1 cellular context compared by ENCODE assay signal in the genomic region with DNA sequence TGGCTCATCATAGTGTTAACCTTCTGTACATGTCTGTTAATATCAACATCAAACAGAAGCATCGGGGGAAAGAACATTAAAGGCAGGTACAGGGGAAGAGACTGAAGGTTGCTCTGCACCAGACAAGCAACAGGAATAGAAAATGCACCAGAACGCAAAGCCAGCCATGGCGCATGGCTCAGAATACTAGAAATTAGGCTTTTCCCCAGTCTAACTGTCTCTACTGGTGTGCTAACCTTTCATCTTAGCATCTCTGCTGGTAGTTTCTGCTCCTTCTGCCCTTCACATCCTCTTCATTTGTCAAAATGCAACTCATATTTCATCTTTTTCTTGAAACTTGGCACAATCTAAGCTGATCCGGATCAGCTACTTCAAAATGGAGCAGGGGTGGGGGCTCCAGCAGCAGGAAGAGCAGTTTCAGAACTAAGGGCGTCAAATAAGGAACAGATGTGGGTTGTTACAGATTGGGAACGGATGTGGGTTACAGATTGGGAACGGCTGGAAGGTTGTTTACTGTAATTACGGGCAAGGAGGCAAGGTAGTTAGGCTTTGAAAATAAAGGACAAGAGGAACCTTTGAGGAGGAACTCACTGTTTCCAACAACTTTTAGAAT.
TF ChIP-seq lines count a peak whose summit lies in the region.

No MANE protein-coding gene starts in this region.

TF ChIP-seq in SK-N-SH, 30 proteins besides CTCF, POLR2A, EP300 and RAD21 (continued from another document):
- no peak for TF ChIP-seq REST (IDR thresholded peaks at IDR 0.05; ENCODE audit: low read depth, low read length)
- TF ChIP-seq TEAD4 (IDR thresholded peaks at IDR 0.05; ENCODE audit: borderline replicate concordance, insufficient read depth), result no peak
- no peak for TF ChIP-seq NFIC (IDR thresholded peaks at IDR 0.05; ENCODE audit: borderline replicate concordance)
- no peak for TF ChIP-seq ELF1 (IDR thresholded peaks at IDR 0.05)
- TF ChIP-seq, protein P1, sequence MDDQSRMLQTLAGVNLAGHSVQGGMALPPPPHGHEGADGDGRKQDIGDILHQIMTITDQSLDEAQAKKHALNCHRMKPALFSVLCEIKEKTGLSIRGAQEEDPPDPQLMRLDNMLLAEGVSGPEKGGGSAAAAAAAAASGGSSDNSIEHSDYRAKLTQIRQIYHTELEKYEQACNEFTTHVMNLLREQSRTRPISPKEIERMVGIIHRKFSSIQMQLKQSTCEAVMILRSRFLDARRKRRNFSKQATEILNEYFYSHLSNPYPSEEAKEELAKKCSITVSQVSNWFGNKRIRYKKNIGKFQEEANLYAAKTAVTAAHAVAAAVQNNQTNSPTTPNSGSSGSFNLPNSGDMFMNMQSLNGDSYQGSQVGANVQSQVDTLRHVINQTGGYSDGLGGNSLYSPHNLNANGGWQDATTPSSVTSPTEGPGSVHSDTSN (IDR thresholded peaks at IDR 0.05), result no peak
- no peak for TF ChIP-seq FOXM1 (IDR thresholded peaks at IDR 0.05; ENCODE audit: low read depth)
- TF ChIP-seq RFX5 (IDR thresholded peaks at IDR 0.05; ENCODE audit: low read length), result no peak
- no peak for TF ChIP-seq GATA2 (CRISPR knock-in tag; IDR thresholded peaks at IDR 0.05)
- TF ChIP-seq TAF1 (IDR thresholded peaks at IDR 0.05; ENCODE audit: borderline replicate concordance, low read depth, low read length), result no peak
- TF ChIP-seq IRF3 (IDR thresholded peaks at IDR 0.05; ENCODE audit: low read depth, low read length), result no peak
- no peak for TF ChIP-seq SMC3 (IDR thresholded peaks at IDR 0.05; ENCODE audit: low read depth, low read length)
- no peak for TF ChIP-seq EZH2phosphoT487 (IDR thresholded peaks at IDR 0.05; ENCODE audit: borderline replicate concordance, low read depth)
- no peak for TF ChIP-seq CHD2 (IDR thresholded peaks at IDR 0.05; ENCODE audit: low read length, partially characterized antibody)
- TF ChIP-seq FOSL2 (IDR thresholded peaks at IDR 0.05; ENCODE audit: borderline replicate concordance, low read depth), result no peak
- no peak for TF ChIP-seq POLR2AphosphoS5 (IDR thresholded peaks at IDR 0.05; ENCODE audit: low read depth, low read length)
